ENCODE assay signal across 1 cellular context in the genomic region with DNA sequence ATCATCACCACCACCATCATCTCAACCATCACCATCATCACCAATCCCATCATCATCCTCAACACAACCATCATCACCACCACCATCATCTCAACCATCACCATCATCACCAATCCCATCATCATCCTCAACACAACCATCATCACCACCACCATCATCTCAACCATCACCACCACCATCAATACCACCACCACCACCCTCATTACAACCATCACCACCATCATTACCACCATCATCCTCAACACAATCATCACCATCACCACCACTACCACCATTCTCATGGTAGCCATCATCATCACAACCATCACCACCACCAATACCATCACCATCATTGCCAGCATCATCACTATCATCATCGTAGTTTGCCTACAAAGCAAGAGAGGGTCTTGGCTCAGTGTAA. TPM values are rescaled to one million over a fixed set of nuclear protein-coding genes. Genes with fewer than 3 reads are reported as not detected.
"Had no signal": no experiment of that assay in that cellular context is flagged by ENCODE, and none has a peak within 500 bp of the region (broad histone marks: within the 10 kb centered on the region; RNA-seq: fewer than 3 reads in every experiment).

No MANE protein-coding gene starts in this region.

RNA-seq across cellular contexts. Expression of gene SLCO4A1, which starts 14.9 kb away (rescaled TPM):
- total RNA-seq: skeletal muscle tissue had no signal
